ENCODE assay signal across 7 cellular contexts in genomic region chr17:81241648-81242420, GRCh38. TPM values are rescaled to one million over a fixed set of nuclear protein-coding genes. Genes with fewer than 3 reads are reported as not detected.
DNase-seq lines count a peak whose midpoint lies in the region; ATAC-seq and TF ChIP-seq lines count a peak whose summit lies in the region.

No MANE protein-coding gene starts in this region.

- no peaks in the 10 kb centered on the region for H3K27me3 ChIP-seq in Loucy (ENCODE audit: insufficient read depth, low read length, poor library complexity, severe bottlenecking)

- peaks cover 45% of the 10 kb centered on the region for H3K79me2 ChIP-seq in Loucy (ENCODE audit: insufficient read depth, low read length)

- TF ChIP-seq CTCF in Loucy (conservative IDR thresholded peaks at IDR 0.05; ENCODE audit: low read length) (peak; percentile 86), chondrocyte (IDR thresholded peaks at IDR 0.05) (peak; percentile 82)

- no peak overlapping the region for H3K4me3 ChIP-seq in Loucy (ENCODE audit: low read length, poor library complexity, severe bottlenecking)

- peaks cover 28% of the 10 kb centered on the region for H3K4me1 ChIP-seq in Loucy (ENCODE audit: insufficient read depth, low read length, poor library complexity, severe bottlenecking)

- H3K4me2 ChIP-seq in Loucy (ENCODE audit: low read depth, low read length, poor library complexity, severe bottlenecking), result no peak overlapping the region

- no peaks in the 10 kb centered on the region for H3K9me3 Mint-ChIP-seq in chondrocyte (ENCODE audit: low read depth)
- no peaks in the 10 kb centered on the region for H3K9me3 Mint-ChIP-seq in naive B cell
- no peaks in the 10 kb centered on the region for H3K9me3 Mint-ChIP-seq in stimulated activated naive CD8-positive, alpha-beta T cell treated with anti-CD3 and anti-CD28 coated beads, Interleukin-15, amount 100 ng/mL, for 72 hours

- no peaks in the 10 kb centered on the region for H3K9me3 ChIP-seq in Loucy (ENCODE audit: insufficient read depth, low read depth, low read length)

- no peak overlapping the region for H2AFZ ChIP-seq in Loucy (ENCODE audit: low read length)

- H3K36me3 ChIP-seq in Loucy (ENCODE audit: insufficient read depth, low read length), result no peaks in the 10 kb centered on the region; the same call in 1 of the 2 replicates

- no peaks in the 10 kb centered on the region for H3F3A ChIP-seq in Loucy (ENCODE audit: low read depth)

- no peaks in the 10 kb centered on the region for H3K27me3 Mint-ChIP-seq in chondrocyte (ENCODE audit: low read depth)
- H3K27me3 Mint-ChIP-seq in naive B cell, result no peaks in the 10 kb centered on the region
- no peaks in the 10 kb centered on the region for H3K27me3 Mint-ChIP-seq in stimulated activated naive CD8-positive, alpha-beta T cell treated with anti-CD3 and anti-CD28 coated beads, Interleukin-15, amount 100 ng/mL, for 72 hours

- H3K36me3 Mint-ChIP-seq in chondrocyte (ENCODE audit: low read depth) (peaks cover 1% of the 10 kb centered on the region), naive B cell (no peaks in the 10 kb centered on the region)

- H3K27ac Mint-ChIP-seq in chondrocyte (ENCODE audit: unreplicated experiment) (peak overlapping the region; percentile 54), naive B cell (peak overlapping the region in 4 of 6 donors; percentile 26 to 65 (median 45))
- H3K27ac Mint-ChIP-seq in stimulated activated naive CD8-positive, alpha-beta T cell treated with anti-CD3 and anti-CD28 coated beads, Interleukin-15, amount 100 ng/mL, for 72 hours, result peak overlapping the region in 1 of 2 donors; percentile 82

- H3K4me1 Mint-ChIP-seq in chondrocyte (ENCODE audit: low read depth) (peaks cover 29% of the 10 kb centered on the region), naive B cell (peaks cover 20 to 43% (median 31%) of the 10 kb centered on the region in 3 donors)
- H3K4me1 Mint-ChIP-seq in stimulated activated naive CD8-positive, alpha-beta T cell treated with anti-CD3 and anti-CD28 coated beads, Interleukin-15, amount 100 ng/mL, for 72 hours, result peaks cover 46% of the 10 kb centered on the region

- peaks cover 16% of the 10 kb centered on the region for H4K20me1 ChIP-seq in Loucy (ENCODE audit: insufficient read depth, low read length, poor library complexity, severe bottlenecking)

- no peak for ATAC-seq in naive B cell (ENCODE audit: low read depth in 2 of 2)
- ATAC-seq in stimulated activated naive CD8-positive, alpha-beta T cell treated with anti-CD3 and anti-CD28 coated beads, Interleukin-15, amount 100 ng/mL, for 72 hours, result peak; percentile 21
- ATAC-seq in HG03108 (IDR thresholded peaks at IDR 0.05; ENCODE audit: unreplicated experiment), result no peak

- DNase-seq in GM03348 (ENCODE audit: low spot score) (peak; percentile 83), chondrocyte (ENCODE audit: low spot score) (no peak), naive B cell (peak; percentile 73)
- peak; percentile 79 for DNase-seq in activated CD4-positive, alpha-beta T cell treated with anti-CD3 and anti-CD28 coated beads for 48 hours
- DNase-seq in stimulated activated naive CD8-positive, alpha-beta T cell treated with anti-CD3 and anti-CD28 coated beads, Interleukin-15, amount 100 ng/mL, for 72 hours, result peak; percentile 77 to 81

- H3K4me3 Mint-ChIP-seq in chondrocyte (ENCODE audit: unreplicated experiment) (no peak overlapping the region), naive B cell (peak overlapping the region in 5 of 8 donors; percentile 11 to 89 (median 32))
- H3K4me3 Mint-ChIP-seq in stimulated activated naive CD8-positive, alpha-beta T cell treated with anti-CD3 and anti-CD28 coated beads, Interleukin-15, amount 100 ng/mL, for 72 hours, result peak overlapping the region in 1 of 2 donors; percentile 94

- no peak overlapping the region for H3K9ac ChIP-seq in Loucy (ENCODE audit: low read depth, low read length, poor library complexity, severe bottlenecking)

- H3K9me2 ChIP-seq in Loucy (replicated peaks; ENCODE audit: low read depth, low read length), result no peaks in the 10 kb centered on the region

RNA-seq across cellular contexts. Expression of gene NDUFAF8, which starts 2.7 kb away (rescaled TPM):
- 36.1 to 58.9 TPM (median 39.7 TPM) in 3 replicates for total RNA-seq in chondrocyte
- 10 to 100 TPM; 53.3 to 88.4 (median 81.7) TPM for polyA plus RNA-seq in naive B cell (ENCODE audit: low read depth in 6 of 6)

RNA-seq across cellular contexts. Expression of gene TEPSIN, which starts 3.0 kb away (rescaled TPM):
- total RNA-seq in chondrocyte, result 27.1 to 29.0 TPM (median 27.6 TPM) in 3 replicates
- polyA plus RNA-seq in naive B cell (ENCODE audit: low read depth in 6 of 6), result 10 to 100 TPM in 1 of 6 donors, 1 to 10 TPM in 5; 4.5 to 16.8 (median 7.6) TPM

RNA-seq across cellular contexts. Expression of gene CEP131, which starts 19.1 kb away (rescaled TPM):
- 8.2 to 9.6 TPM (median 8.5 TPM) in 3 replicates for total RNA-seq in chondrocyte
- 10 to 100 TPM in 1 of 6 donors, 1 to 10 TPM in 4, not detected in 1; 3.1 to 11.6 (median 4.0) TPM for polyA plus RNA-seq in naive B cell (ENCODE audit: low read depth in 6 of 6)

RNA-seq across cellular contexts. Expression of gene SLC38A10, which starts 53.3 kb away (rescaled TPM):
- 115 to 147 TPM (median 116 TPM) in 3 replicates for total RNA-seq in chondrocyte
- polyA plus RNA-seq in naive B cell (ENCODE audit: low read depth in 6 of 6), result 10 to 100 TPM; 44.0 to 82.0 (median 51.0) TPM
